12 cellular contexts compared by ENCODE assay signal in the genomic region with DNA sequence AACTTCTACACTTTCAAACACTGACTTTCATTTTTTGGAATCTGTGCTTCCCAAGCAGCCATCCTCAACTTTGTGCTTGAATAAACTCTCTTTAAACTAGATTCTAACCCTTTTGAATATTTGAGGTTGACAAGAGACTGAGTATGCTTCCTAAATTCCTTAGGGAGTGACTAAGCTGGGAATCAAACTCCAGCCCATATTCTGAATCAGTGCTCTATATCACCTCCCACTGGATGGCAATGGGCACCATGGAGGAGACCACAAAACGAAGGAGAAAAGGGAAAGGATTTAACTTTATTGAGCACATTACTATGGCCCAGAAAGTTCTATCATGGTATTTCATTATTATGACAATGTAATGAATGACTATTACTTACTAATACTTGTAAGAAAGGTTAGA. TPM values are rescaled to one million over a fixed set of nuclear protein-coding genes. Genes with fewer than 3 reads are reported as not detected.
DNase-seq lines count a peak whose midpoint lies in the region; ATAC-seq and TF ChIP-seq lines count a peak whose summit lies in the region.
"Had no signal": no experiment of that assay in that cellular context is flagged by ENCODE, and none has a peak within 500 bp of the region (broad histone marks: within the 10 kb centered on the region; RNA-seq: fewer than 3 reads in every experiment).

No MANE protein-coding gene starts in this region.

- no peaks in the 10 kb centered on the region for H4K20me1 ChIP-seq in neural progenitor cell (ENCODE audit: low read depth)

- H3K4me1 Mint-ChIP-seq in chondrocyte (ENCODE audit: low read depth), result peaks cover 5% of the 10 kb centered on the region
- H3K4me1 Mint-ChIP-seq in neural progenitor cell, result no peaks in the 10 kb centered on the region
- peaks cover 0 to 6% (median 2%) of the 10 kb centered on the region in 3 donors for H3K4me1 Mint-ChIP-seq in CD8-positive, alpha-beta memory T cell

- CTCF ChIA-PET in CD8-positive, alpha-beta memory T cell (lab: Charles Lee), result no interaction called here

- no peaks in the 10 kb centered on the region for H3K79me2 ChIP-seq in neural progenitor cell (ENCODE audit: low read depth)

- H3K4me3 Mint-ChIP-seq in chondrocyte (ENCODE audit: unreplicated experiment) (no peak overlapping the region), neural progenitor cell (no peak overlapping the region)
- no peak overlapping the region for H3K4me3 Mint-ChIP-seq in CD8-positive, alpha-beta memory T cell
- H3K4me3 Mint-ChIP-seq: activated CD4-positive, alpha-beta memory T cell treated with anti-CD3 and anti-CD28 coated beads for 36 hours had no signal

- DNase-seq in NCI-H69 (lab: John Stamatoyannopoulos, UW), result peak; percentile 10
- no peak for DNase-seq in chondrocyte (ENCODE audit: low spot score)
- DNase-seq in neural progenitor cell (ENCODE audit: low spot score), result no peak
- DNase-seq in NCI-H345 treated with DMSO at 0.1 percent for 48 hours (lab: John Stamatoyannopoulos, UW; ENCODE audit: unreplicated experiment), result no peak
- DNase-seq in CD8-positive, alpha-beta memory T cell, result no peak
- DNase-seq in DMS53 (lab: John Stamatoyannopoulos, UW), result no peak
- DNase-seq: activated CD4-positive, alpha-beta memory T cell treated with anti-CD3 and anti-CD28 coated beads for 36 hours; dermis blood vessel endothelial cell; NCI-H2029 treated with DMSO at 0.1 percent for 48 hours; stimulated activated naive B cell treated with anti-CD40 and anti-IgM and Interleukin-4, amounts not matched to agents 10 μg/mL and 1 μg/mL and 100 μg/mL, for 72 hours had no signal

- no peak overlapping the region for H3K4me2 ChIP-seq in neural progenitor cell

- no peaks in the 10 kb centered on the region for H3K27me3 ChIP-seq in neural progenitor cell
- no peaks in the 10 kb centered on the region for H3K27me3 ChIP-seq in CD8-positive, alpha-beta memory T cell (ENCODE audit: insufficient read depth, low read length, poor library complexity, severe bottlenecking)

- H3K27ac ChIP-seq in C4-2B (no peak overlapping the region), neural progenitor cell (no peak overlapping the region)
- no peak overlapping the region for H3K27ac ChIP-seq in CD8-positive, alpha-beta memory T cell (ENCODE audit: low read depth, low read length)

- H3K9me3 Mint-ChIP-seq in chondrocyte (ENCODE audit: low read depth) (peaks cover 4% of the 10 kb centered on the region), neural progenitor cell (peaks cover 3% of the 10 kb centered on the region)
- H3K9me3 Mint-ChIP-seq in CD8-positive, alpha-beta memory T cell, result peaks cover 0 to 7% (median 3%) of the 10 kb centered on the region in 5 donors

- no peak overlapping the region for H2AFZ ChIP-seq in neural progenitor cell (replicated peaks)

- TF ChIP-seq CTCF in C4-2B (conservative IDR thresholded peaks at IDR 0.05), result peak; percentile 23
- TF ChIP-seq CTCF in chondrocyte (IDR thresholded peaks at IDR 0.05), result peak; percentile 50
- peak; percentile 11 for TF ChIP-seq CTCF in neural progenitor cell (IDR thresholded peaks at IDR 0.05)

- H3F3A ChIP-seq in neural progenitor cell (ENCODE audit: low read depth), result no peaks in the 10 kb centered on the region

- no peaks in the 10 kb centered on the region for H3K4me1 ChIP-seq in neural progenitor cell
- H3K4me1 ChIP-seq in CD8-positive, alpha-beta memory T cell (ENCODE audit: insufficient read depth, low read length), result no peaks in the 10 kb centered on the region

- H3K9ac ChIP-seq in neural progenitor cell, result no peak overlapping the region

- H3K36me3 Mint-ChIP-seq in chondrocyte (ENCODE audit: low read depth), result peaks cover under 1% of the 10 kb centered on the region
- H3K36me3 Mint-ChIP-seq in neural progenitor cell, result no peaks in the 10 kb centered on the region
- H3K36me3 Mint-ChIP-seq in CD8-positive, alpha-beta memory T cell, result peaks cover 0 to 5% (median 0%) of the 10 kb centered on the region in 3 donors

- H3K4me3 ChIP-seq in neural progenitor cell, result no peak overlapping the region
- H3K4me3 ChIP-seq in CD8-positive, alpha-beta memory T cell (ENCODE audit: low read length), result no peak overlapping the region

- H3K9me3 ChIP-seq in neural progenitor cell (ENCODE audit: low read depth), result no peaks in the 10 kb centered on the region
- H3K9me3 ChIP-seq in CD8-positive, alpha-beta memory T cell (ENCODE audit: low read length), result no peaks in the 10 kb centered on the region

- POLR2A ChIA-PET in CD8-positive, alpha-beta memory T cell (lab: Charles Lee), result no interaction called here

- peaks cover 10% of the 10 kb centered on the region for H3K27me3 Mint-ChIP-seq in chondrocyte (ENCODE audit: low read depth)
- no peaks in the 10 kb centered on the region for H3K27me3 Mint-ChIP-seq in neural progenitor cell (ENCODE audit: insufficient read depth, low read depth)
- peaks cover 9 to 10% of the 10 kb centered on the region in 2 donors for H3K27me3 Mint-ChIP-seq in CD8-positive, alpha-beta memory T cell
- H3K27me3 Mint-ChIP-seq: stimulated activated naive B cell treated with anti-CD40 and anti-IgM and Interleukin-4, amounts not matched to agents 10 μg/mL and 1 μg/mL and 100 μg/mL, for 72 hours had no signal

- no peaks in the 10 kb centered on the region for H3K36me3 ChIP-seq in neural progenitor cell
- H3K36me3 ChIP-seq in CD8-positive, alpha-beta memory T cell (ENCODE audit: insufficient read depth, low read length), result no peaks in the 10 kb centered on the region

- no peak for ATAC-seq in HG03565 (IDR thresholded peaks at IDR 0.05; ENCODE audit: unreplicated experiment)
- ATAC-seq: stimulated activated naive B cell treated with anti-CD40 and anti-IgM and Interleukin-4, amounts not matched to agents 10 μg/mL and 1 μg/mL and 100 μg/mL, for 72 hours had no signal

- no peak overlapping the region for H3K27ac Mint-ChIP-seq in chondrocyte (ENCODE audit: unreplicated experiment)
- no peak overlapping the region for H3K27ac Mint-ChIP-seq in neural progenitor cell
- H3K27ac Mint-ChIP-seq in CD8-positive, alpha-beta memory T cell, result no peak overlapping the region
- H3K27ac Mint-ChIP-seq: activated CD4-positive, alpha-beta memory T cell treated with anti-CD3 and anti-CD28 coated beads for 36 hours had no signal

RNA-seq across cellular contexts. Expression of a gene that starts 17.2 kb away (rescaled TPM):
- total RNA-seq in chondrocyte (0.55 to 0.85 TPM (median 0.60 TPM) in 3 replicates), neural progenitor cell (ENCODE audit: low replicate concordance) (0.02 TPM in 1 of 2 replicates, not detected in the other)
- total RNA-seq in CD8-positive, alpha-beta memory T cell, result 1 to 10 TPM in 1 of 2 experiments, under 1 TPM in 1; 0.78 to 2.1 TPM
- polyA plus RNA-seq in CD8-positive, alpha-beta memory T cell, result not detected
